8 cellular contexts compared by ENCODE assay signal in genomic region chr19:37906868-37907734, GRCh38. TPM values are rescaled to one million over a fixed set of nuclear protein-coding genes. Genes with fewer than 3 reads are reported as not detected.
DNase-seq lines count a peak whose midpoint lies in the region; ATAC-seq and TF ChIP-seq lines count a peak whose summit lies in the region.

TSS of gene SIPA1L3 (plus strand) at chr19:37907208. CDS start at chr19:38081566, 174,358 bp downstream.

- peak within 1 kb of the TSS; percentile 81 for H3K27ac Mint-ChIP-seq in chondrocyte (ENCODE audit: unreplicated experiment)

- H3K4me1 Mint-ChIP-seq in chondrocyte (ENCODE audit: low read depth) = peaks cover 17% of the 10 kb centered on the region

- peak; percentile 12 for TF ChIP-seq CTCF in AG10803 (conservative IDR thresholded peaks at IDR 0.05; ENCODE audit: low read length)
- peak; percentile 13 for TF ChIP-seq CTCF in chondrocyte (IDR thresholded peaks at IDR 0.05)
- TF ChIP-seq CTCF in kidney epithelial cell (IDR thresholded peaks at IDR 0.05; ENCODE audit: insufficient read depth, low read length, poor library complexity, severe bottlenecking) = no peak

- DNase-seq in AG10803 (ENCODE audit: low read depth) (peak; percentile 93), NCI-H460 (ENCODE audit: extremely low read depth, low read depth) (peak; percentile 88), chondrocyte (ENCODE audit: low spot score) (peak; percentile 99), kidney epithelial cell (ENCODE audit: low read depth) (peak; percentile 76)
- DNase-seq in activated CD4-positive, alpha-beta T cell treated with anti-CD3 and anti-CD28 coated beads for 1 hour = peak; percentile 88
- DNase-seq in stimulated activated CD4-positive, alpha-beta T cell treated with anti-CD3 and anti-CD28 coated beads, Interleukin-1b, Interleukin-23, amount 100 ng/mL, for 1 hour (ENCODE audit: low read depth in 2 of 2) = peak; percentile 72 to 81

- H3K36me3 Mint-ChIP-seq in chondrocyte (ENCODE audit: low read depth) = no peaks in the 10 kb centered on the region

- peak within 1 kb of the TSS; percentile 91 for H3K4me3 Mint-ChIP-seq in chondrocyte (ENCODE audit: unreplicated experiment)

- ATAC-seq in GM19043 (IDR thresholded peaks at IDR 0.05; ENCODE audit: low read depth, unreplicated experiment) (peak; percentile 73), HG03378 (IDR thresholded peaks at IDR 0.05; ENCODE audit: unreplicated experiment) (peak; percentile 64)

- no peaks in the 10 kb centered on the region for H3K36me3 ChIP-seq in kidney epithelial cell (ENCODE audit: control insufficient read depth, insufficient read depth, low read length)

- no peaks in the 10 kb centered on the region for H3K27me3 ChIP-seq in kidney epithelial cell (ENCODE audit: control insufficient read depth, insufficient read depth, low read length)

- H3K9me3 Mint-ChIP-seq in chondrocyte (ENCODE audit: low read depth) = no peaks in the 10 kb centered on the region

- H3K4me3 ChIP-seq in AG10803 (ENCODE audit: low read length) (peak within 1 kb of the TSS; percentile 98), kidney epithelial cell (ENCODE audit: low read depth, low read length) (peak within 1 kb of the TSS; percentile 70)

- no peaks in the 10 kb centered on the region for H3K27me3 Mint-ChIP-seq in chondrocyte (ENCODE audit: low read depth)

RNA-seq across cellular contexts. Expression of gene SIPA1L3, which starts in this region (rescaled TPM):
- total RNA-seq in NCI-H460 (2014; rRNA removed; shearing (Covaris generic)) = 3.4 and 3.9 TPM in 2 replicates
- polyA plus RNA-seq in NCI-H460 (2014; cell fraction: nucleus; rRNA removed) = 0.60 and 3.5 TPM in 2 replicates
- 17.5 to 23.8 TPM (median 22.7 TPM) in 3 replicates for total RNA-seq in chondrocyte
- 40.4 and 46.8 TPM in 2 replicates for total RNA-seq in kidney epithelial cell

Comparison
In these comparisons a context has a peak if more than half of its experiments do, and no peak if none do; other contexts are left out.
1. Peak in every context shown above with its lines: DNase-seq, ATAC-seq and H3K4me3 ChIP-seq.